In the genomic region with DNA sequence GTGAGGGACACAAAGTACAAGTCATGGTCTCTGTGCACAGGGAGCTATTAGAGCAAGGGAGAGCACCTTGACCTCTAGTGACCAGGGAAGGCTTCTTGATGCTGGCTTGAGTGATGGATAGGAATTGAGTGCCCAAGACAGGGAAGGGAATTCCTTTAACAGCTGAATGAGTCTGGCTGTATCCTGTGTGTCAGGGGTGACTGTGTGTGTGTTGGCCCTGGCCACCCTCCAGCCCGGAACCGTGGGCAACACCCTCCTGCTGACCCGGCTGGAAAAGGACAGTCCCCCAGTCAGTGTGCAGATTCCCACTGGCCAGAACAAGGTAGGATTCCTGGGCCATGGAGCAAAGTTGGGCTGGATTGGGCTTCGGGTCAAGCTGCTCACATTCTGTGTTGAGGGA, we compare ENCODE assay signal across 22 cellular contexts. TPM values are rescaled to one million over a fixed set of nuclear protein-coding genes. Genes with fewer than 3 reads are reported as not detected.
A peak's percentile ranks its signal among the peaks of the same experiment; 100 is the strongest.
DNase-seq lines count a peak whose midpoint lies in the region; ATAC-seq and TF ChIP-seq lines count a peak whose summit lies in the region.
"Had no signal": no experiment of that assay in that cellular context is flagged by ENCODE, and none has a peak within 500 bp of the region (broad histone marks: within the 10 kb centered on the region; RNA-seq: fewer than 3 reads in every experiment).

No MANE protein-coding gene starts in this region.

- no peaks in the 10 kb centered on the region for H3K9me3 Mint-ChIP-seq in activated T-helper 2 cell treated with anti-CD3 and anti-CD28 coated beads, Interferon-gamma antibody, Interleukin-2, Interleukin-4, amounts not matched to agents 10 μg/mL and 5 μg/mL and 100 μg/mL, durations not matched to agents 14 hours and 24 hours and 36 hours
- H3K9me3 Mint-ChIP-seq: naive thymus-derived CD4-positive, alpha-beta T cell had no signal

- TF ChIP-seq POLR2A in testis (IDR thresholded peaks at IDR 0.05) = no peak

- peaks cover 78% of the 10 kb centered on the region for H3K36me3 Mint-ChIP-seq in activated T-helper 2 cell treated with anti-CD3 and anti-CD28 coated beads, Interferon-gamma antibody, Interleukin-2, Interleukin-4, amounts not matched to agents 10 μg/mL and 5 μg/mL and 100 μg/mL, durations not matched to agents 14 hours and 24 hours and 36 hours (ENCODE audit: low read depth)

- H3K27me3 Mint-ChIP-seq in activated T-helper 2 cell treated with anti-CD3 and anti-CD28 coated beads, Interferon-gamma antibody, Interleukin-2, Interleukin-4, amounts not matched to agents 10 μg/mL and 5 μg/mL and 100 μg/mL, durations not matched to agents 14 hours and 24 hours and 36 hours (ENCODE audit: low read depth) = no peaks in the 10 kb centered on the region
- H3K27me3 Mint-ChIP-seq: naive thymus-derived CD4-positive, alpha-beta T cell had no signal

- DNase-seq in AG08395 (ENCODE audit: low spot score) = peak; percentile 57
- DNase-seq in EL = peak; percentile 54
- no peak for DNase-seq in activated T-helper 2 cell treated with anti-CD3 and anti-CD28 coated beads, Interferon-gamma antibody, Interleukin-2, Interleukin-4, amounts not matched to agents 10 μg/mL and 5 μg/mL and 100 μg/mL, durations not matched to agents 14 hours and 24 hours and 36 hours (ENCODE audit: low spot score)
- peak; percentile 88 for DNase-seq in kidney tubule cell (ENCODE audit: low spot score)
- no peak for DNase-seq in testis
- DNase-seq in globus pallidus (ENCODE audit: low spot score) = no peak
- no peak for DNase-seq in left ventricle myocardium superior
- no peak for DNase-seq in NCI-H82 treated with DMSO at 0.1 percent for 48 hours (lab: John Stamatoyannopoulos, UW; ENCODE audit: unreplicated experiment)
- DNase-seq: activated gamma-delta T cell; body of pancreas; DND-41; naive thymus-derived CD4-positive, alpha-beta T cell; NCI-H187 treated with DMSO at 0.1 percent for 48 hours; NCI-H446; stimulated activated CD4-positive, alpha-beta T cell treated with anti-CD3 and anti-CD28 coated beads, Interleukin-15, amount 100 ng/mL, for 24 hours had no signal

- TF ChIP-seq CTCF in testis (IDR thresholded peaks at IDR 0.05) = no peak

- H3K4me1 ChIP-seq in testis = no peaks in the 10 kb centered on the region

- H3K4me1 Mint-ChIP-seq in activated T-helper 2 cell treated with anti-CD3 and anti-CD28 coated beads, Interferon-gamma antibody, Interleukin-2, Interleukin-4, amounts not matched to agents 10 μg/mL and 5 μg/mL and 100 μg/mL, durations not matched to agents 14 hours and 24 hours and 36 hours (ENCODE audit: low read depth) = peaks cover 17% of the 10 kb centered on the region

- H3K27me3 ChIP-seq in testis = no peaks in the 10 kb centered on the region
- H3K27me3 ChIP-seq: body of pancreas had no signal

- no peak for ATAC-seq in left ventricle myocardium superior
- ATAC-seq: body of pancreas; naive thymus-derived CD4-positive, alpha-beta T cell had no signal

- intact Hi-C loops in activated T-helper 2 cell treated with anti-CD3 and anti-CD28 coated beads, Interferon-gamma antibody, Interleukin-2, Interleukin-4, amounts not matched to agents 10 μg/mL and 5 μg/mL and 100 μg/mL, durations not matched to agents 14 hours and 24 hours and 36 hours (cut with micrococcal nuclease) = no loop called here
- intact Hi-C loops in testis (cut with DNase I; ENCODE audit: low total_unique reads) = no loop called here
- intact Hi-C loops in left ventricle myocardium superior (cut with micrococcal nuclease) = loop anchor here (5.0 kb wide), 1 partner anchor 78 kb away; no protein-coding TSS in a partner anchor

- no peak overlapping the region for H3K4me3 ChIP-seq in testis
- H3K4me3 ChIP-seq: body of pancreas, SK-N-MC had no signal

- no peak overlapping the region for H3K27ac ChIP-seq in testis
- H3K27ac ChIP-seq: body of pancreas, C4-2B, SK-N-MC had no signal

- H3K36me3 ChIP-seq in testis (ENCODE audit: low read depth, missing control alignments) = no peaks in the 10 kb centered on the region

- peak overlapping the region; percentile 77 for H3K27ac Mint-ChIP-seq in activated T-helper 2 cell treated with anti-CD3 and anti-CD28 coated beads, Interferon-gamma antibody, Interleukin-2, Interleukin-4, amounts not matched to agents 10 μg/mL and 5 μg/mL and 100 μg/mL, durations not matched to agents 14 hours and 24 hours and 36 hours

- H3K9me3 ChIP-seq in testis = no peaks in the 10 kb centered on the region
- H3K9me3 ChIP-seq: body of pancreas had no signal

- H3K4me3 Mint-ChIP-seq in activated T-helper 2 cell treated with anti-CD3 and anti-CD28 coated beads, Interferon-gamma antibody, Interleukin-2, Interleukin-4, amounts not matched to agents 10 μg/mL and 5 μg/mL and 100 μg/mL, durations not matched to agents 14 hours and 24 hours and 36 hours (ENCODE audit: low read depth) = no peak overlapping the region
- H3K4me3 Mint-ChIP-seq: naive thymus-derived CD4-positive, alpha-beta T cell had no signal

- WGBS in testis, 2 donors = 78 to 100% methylated on average over 1 to 4 of the region's 4 CpGs

RNA-seq across cellular contexts. Expression of gene PFDN5, which starts 5.5 kb away (rescaled TPM):
- total RNA-seq in activated T-helper 2 cell treated with anti-CD3 and anti-CD28 coated beads, Interferon-gamma antibody, Interleukin-2, Interleukin-4, amounts not matched to agents 10 μg/mL and 5 μg/mL and 100 μg/mL, durations not matched to agents 14 hours and 24 hours and 36 hours = 321 and 326 TPM in 2 replicates
- total RNA-seq in testis = 100 to 1,000 TPM; 430 to 494 TPM
- 797 TPM for polyA plus RNA-seq in testis (ENCODE audit: insufficient read depth, low read depth, low replicate concordance)
- 374 TPM for total RNA-seq in left ventricle myocardium superior

RNA-seq across cellular contexts. Expression of gene MYG1, which starts 9.6 kb away (rescaled TPM):
- total RNA-seq in activated T-helper 2 cell treated with anti-CD3 and anti-CD28 coated beads, Interferon-gamma antibody, Interleukin-2, Interleukin-4, amounts not matched to agents 10 μg/mL and 5 μg/mL and 100 μg/mL, durations not matched to agents 14 hours and 24 hours and 36 hours = 87.2 and 99.0 TPM in 2 replicates
- total RNA-seq in testis = 100 to 1,000 TPM; 106 to 117 TPM
- polyA plus RNA-seq in testis (ENCODE audit: insufficient read depth, low read depth, low replicate concordance) = 287 TPM
- 42.5 TPM for total RNA-seq in left ventricle myocardium superior

RNA-seq across cellular contexts. Expression of gene ESPL1, which starts 21.8 kb away (rescaled TPM):
- total RNA-seq in activated T-helper 2 cell treated with anti-CD3 and anti-CD28 coated beads, Interferon-gamma antibody, Interleukin-2, Interleukin-4, amounts not matched to agents 10 μg/mL and 5 μg/mL and 100 μg/mL, durations not matched to agents 14 hours and 24 hours and 36 hours = 72.6 and 75.3 TPM in 2 replicates
- total RNA-seq in testis = 10 to 100 TPM; 16.5 to 24.5 TPM
- 30.5 TPM for polyA plus RNA-seq in testis (ENCODE audit: insufficient read depth, low read depth, low replicate concordance)
- total RNA-seq in left ventricle myocardium superior = 0.17 TPM
- total RNA-seq: body of pancreas had no signal
- polyA plus RNA-seq: naive thymus-derived CD4-positive, alpha-beta T cell had no signal

RNA-seq across cellular contexts. Expression of gene AAAS, which starts 31.5 kb away (rescaled TPM):
- 83.7 and 85.4 TPM in 2 replicates for total RNA-seq in activated T-helper 2 cell treated with anti-CD3 and anti-CD28 coated beads, Interferon-gamma antibody, Interleukin-2, Interleukin-4, amounts not matched to agents 10 μg/mL and 5 μg/mL and 100 μg/mL, durations not matched to agents 14 hours and 24 hours and 36 hours
- total RNA-seq in testis (100 to 1,000 TPM in 1 of 2 donors, 10 to 100 TPM in 1; 98.0 to 110 TPM), left ventricle myocardium superior (39.4 TPM)
- polyA plus RNA-seq in testis (ENCODE audit: insufficient read depth, low read depth, low replicate concordance) = 79.3 TPM

RNA-seq across cellular contexts. Expression of gene SP7, which starts 46.3 kb away (rescaled TPM):
- 0.11 TPM in 1 of 2 replicates, not detected in the other for total RNA-seq in activated T-helper 2 cell treated with anti-CD3 and anti-CD28 coated beads, Interferon-gamma antibody, Interleukin-2, Interleukin-4, amounts not matched to agents 10 μg/mL and 5 μg/mL and 100 μg/mL, durations not matched to agents 14 hours and 24 hours and 36 hours
- 1 to 10 TPM in 1 of 2 donors, under 1 TPM in 1; 0.56 to 1.2 TPM for total RNA-seq in testis
- 2.3 TPM for polyA plus RNA-seq in testis (ENCODE audit: insufficient read depth, low read depth, low replicate concordance)
- not detected for total RNA-seq in left ventricle myocardium superior
- total RNA-seq: body of pancreas; dermis microvascular lymphatic vessel endothelial cell; fibroblast of villous mesenchyme; liver; naive thymus-derived CD4-positive, alpha-beta T cell; pulmonary artery endothelial cell; subcutaneous adipose tissue had no signal
- polyA plus RNA-seq: liver had no signal

Comparison
In these comparisons a context has a peak if more than half of its experiments do, and no peak if none do; other contexts are left out.
1. DNase-seq: peak in AG08395 (single experiment), EL (single experiment) and kidney tubule cell (single experiment); none in activated T-helper 2 cell treated with anti-CD3 and anti-CD28 coated beads, Interferon-gamma antibody, Interleukin-2, Interleukin-4, amounts not matched to agents 10 μg/mL and 5 μg/mL and 100 μg/mL, durations not matched to agents 14 hours and 24 hours and 36 hours (single experiment), testis (single experiment), globus pallidus (single experiment), left ventricle myocardium superior (single experiment) and NCI-H82 treated with DMSO at 0.1 percent for 48 hours (single experiment).
2. RNA of gene ESPL1, which starts 21.8 kb away (total RNA-seq): 72.6 to 75.3 TPM in activated T-helper 2 cell treated with anti-CD3 and anti-CD28 coated beads, Interferon-gamma antibody, Interleukin-2, Interleukin-4, amounts not matched to agents 10 μg/mL and 5 μg/mL and 100 μg/mL, durations not matched to agents 14 hours and 24 hours and 36 hours and 16.5 to 24.5 TPM in testis; 0.17 TPM in left ventricle myocardium superior (single experiment); every median in the first group is over 10 times any median in the second.